Comparison of ENCODE assay signal across 9 cellular contexts in the genomic region with DNA sequence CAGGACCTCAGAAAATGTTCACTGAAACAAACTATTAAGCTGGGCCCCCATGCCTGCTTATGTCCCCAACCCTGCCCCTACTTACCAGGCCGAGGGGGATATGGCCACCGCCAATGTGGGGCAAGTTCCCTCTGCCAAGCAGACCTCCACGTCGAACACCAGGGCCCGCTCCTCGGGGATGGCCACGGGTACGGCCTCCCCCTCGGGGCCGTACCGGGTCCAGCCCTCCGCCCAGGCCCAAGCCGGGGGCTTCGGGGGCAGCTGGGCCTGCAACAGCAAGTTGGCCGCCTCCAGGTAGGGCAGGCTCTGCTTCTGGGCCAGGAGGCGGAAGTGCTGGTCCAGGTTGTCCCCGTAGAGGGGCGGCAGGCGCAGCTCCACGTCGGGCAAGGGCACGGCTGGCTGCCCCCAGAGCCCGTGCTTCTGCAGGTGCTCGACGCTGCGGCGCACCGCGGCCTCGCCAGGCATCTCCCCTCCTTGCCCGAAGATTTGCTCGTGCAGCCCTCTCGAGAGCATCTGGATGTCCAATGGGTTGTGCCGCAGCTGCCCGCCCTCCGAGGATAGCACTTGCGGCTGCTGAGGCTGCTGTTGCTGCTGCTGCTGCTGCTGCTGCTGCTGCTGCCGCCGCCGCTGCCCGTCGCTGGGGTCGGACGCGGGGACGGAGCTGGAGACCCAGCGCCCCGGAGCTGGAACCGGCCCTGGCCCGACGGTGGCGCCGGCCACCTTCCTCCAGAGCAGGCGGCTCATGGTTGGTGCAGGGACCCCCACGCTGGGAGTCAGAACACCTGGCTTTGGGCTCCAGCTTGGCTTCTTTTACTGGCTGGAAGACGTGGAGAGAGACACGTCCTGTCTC. TPM values are rescaled to one million over a fixed set of nuclear protein-coding genes. Genes with fewer than 3 reads are reported as not detected.
DNase-seq lines count a peak whose midpoint lies in the region; ATAC-seq and TF ChIP-seq lines count a peak whose summit lies in the region.
"Had no signal": no experiment of that assay in that cellular context is flagged by ENCODE, and none has a peak within 500 bp of the region (broad histone marks: within the 10 kb centered on the region; RNA-seq: fewer than 3 reads in every experiment).

No MANE protein-coding gene starts in this region.

- H3K4me3 ChIP-seq in Peyer's patch (peak overlapping the region; percentile 78 to 98 (median 86)), esophagus squamous epithelium (peak overlapping the region; percentile 77 to 98 (median 92))

- H3K27me3 ChIP-seq in Peyer's patch (no peaks in the 10 kb centered on the region), esophagus squamous epithelium (no peaks in the 10 kb centered on the region)

- peak overlapping the region; percentile 74 for H3K9ac ChIP-seq in ES-I3 (ENCODE audit: low read depth, low read length)

- H3K36me3 ChIP-seq in ES-I3 (ENCODE audit: insufficient read depth, low read length) = peaks cover 18% of the 10 kb centered on the region
- H3K36me3 ChIP-seq in Peyer's patch = peaks cover 0 to 51% (median 0%) of the 10 kb centered on the region in 3 donors
- H3K36me3 ChIP-seq in esophagus squamous epithelium = peaks cover 25 to 56% (median 31%) of the 10 kb centered on the region in 3 donors

- 0 to 73% methylated on average over 1 to 6 of the region's 57 CpGs for WGBS in esophagus squamous epithelium, 2 donors

- no peak overlapping the region for H3K27ac ChIP-seq in Peyer's patch
- peak overlapping the region in 3 of 4 donors; percentile 95 to 97 (median 97) for H3K27ac ChIP-seq in esophagus squamous epithelium

- DNase-seq in Peyer's patch (peak in 1 of 3 donors; percentile 45), esophagus squamous epithelium (lab: John Stamatoyannopoulos, UW) (no peak), posterior vena cava (ENCODE audit: low spot score) (peak; percentile 74), AML-193 (lab: John Stamatoyannopoulos, UW) (no peak), 8988T (no peak)

- intact Hi-C loops in esophagus squamous epithelium (cut with DNase I) (no loop called here), posterior vena cava (cut with DNase I) (no loop called here)

- H3K9me3 ChIP-seq in ES-I3 (ENCODE audit: control insufficient read depth, insufficient read depth, low read length) (no peaks in the 10 kb centered on the region), Peyer's patch (no peaks in the 10 kb centered on the region), esophagus squamous epithelium (no peaks in the 10 kb centered on the region)

- no peak for TF ChIP-seq POLR2A in Peyer's patch (IDR thresholded peaks at IDR 0.05)
- no peak for TF ChIP-seq POLR2A in esophagus squamous epithelium (IDR thresholded peaks at IDR 0.05)

- H3K4me1 ChIP-seq in ES-I3 (ENCODE audit: insufficient read depth, low read length) (no peaks in the 10 kb centered on the region; the same call in 1 of the 2 replicates), Peyer's patch (peaks cover 9 to 62% (median 26%) of the 10 kb centered on the region in 4 donors), esophagus squamous epithelium (peaks cover 36 to 70% (median 46%) of the 10 kb centered on the region in 3 donors)

- no peak for ATAC-seq in HG02763 (IDR thresholded peaks at IDR 0.05; ENCODE audit: unreplicated experiment)
- ATAC-seq in GM21529 (IDR thresholded peaks at IDR 0.05; ENCODE audit: unreplicated experiment) = no peak
- ATAC-seq: sciatic nerve had no signal

- TF ChIP-seq CTCF in Peyer's patch (IDR thresholded peaks at IDR 0.05) (no peak), esophagus squamous epithelium (IDR thresholded peaks at IDR 0.05) (no peak)

RNA-seq across cellular contexts. Expression of a gene that starts 1.4 kb away (rescaled TPM):
- total RNA-seq in Peyer's patch (100 to 1,000 TPM in 3 of 4 donors, 10 to 100 TPM in 1; 63.7 to 136 (median 120) TPM), esophagus squamous epithelium (10 to 100 TPM; 38.4 to 60.7 (median 52.9) TPM), posterior vena cava (10 to 100 TPM; 45.6 to 47.9 TPM)

Comparison
In these comparisons a context has a peak if more than half of its experiments do, and no peak if none do; other contexts are left out.
1. H3K27ac ChIP-seq: peak in esophagus squamous epithelium (3 of 4); none in Peyer's patch (0 of 4).